ENCODE assay signal across 29 cellular contexts in genomic region chr20:61924211-61924857, GRCh38.
"Had no signal": no experiment of that assay in that cellular context is flagged by ENCODE, and none has a peak within 500 bp of the region (broad histone marks: within the 10 kb centered on the region; RNA-seq: fewer than 3 reads in every experiment).

No MANE protein-coding gene starts in this region.

- ATAC-seq: effector memory CD8-positive, alpha-beta T cell; gastroesophageal sphincter; stimulated activated naive B cell treated with anti-CD40 and anti-IgM and Interleukin-4, amounts not matched to agents 10 μg/mL and 1 μg/mL and 100 μg/mL, for 72 hours had no signal

- H3K9me3 ChIP-seq: gastroesophageal sphincter, ovary, prostate gland, stomach, suprapubic skin had no signal

- H3K36me3 ChIP-seq: brain microvascular endothelial cell, gastroesophageal sphincter, ovary, prostate gland, stomach, suprapubic skin, tibial artery had no signal

- H3K4me1 ChIP-seq: gastroesophageal sphincter, prostate gland, stomach, suprapubic skin, tibial artery had no signal

- DNase-seq: activated CD4-positive, alpha-beta T cell treated with anti-CD3 and anti-CD28 coated beads for 4 hours; activated CD4-positive, alpha-beta T cell treated with anti-CD3 and anti-CD28 coated beads, Interleukin-2, amount 50 U/mL, for 48 hours; activated CD4-positive, CD25-positive, alpha-beta regulatory T cell; activated CD8-positive, alpha-beta memory T cell treated with anti-CD3 and anti-CD28 coated beads for 24 hours; activated effector memory CD4-positive, alpha-beta T cell treated with Interleukin-2 at 50 U/mL for 16 hours; activated naive CD4-positive, alpha-beta T cell treated with anti-CD3 and anti-CD28 coated beads for 36 hours; amniotic stem cell; brain microvascular endothelial cell; cortex of kidney; effector memory CD8-positive, alpha-beta T cell; erythroblast; head of caudate nucleus; hippocampal formation; immature natural killer cell; mammary epithelial cell; naive B cell; nephron progenitor cell; ovary; retina; stimulated activated CD4-positive, alpha-beta T cell treated with anti-CD3 and anti-CD28 coated beads, Interleukin-15, amount 100 ng/mL, for 24 hours; stimulated activated CD4-positive, alpha-beta T cell treated with anti-CD3 and anti-CD28 coated beads, Interleukin-2, amount 100 ng/mL, for 24 hours; stimulated activated naive B cell treated with anti-CD40 and anti-IgM and Interleukin-4, amounts not matched to agents 10 μg/mL and 1 μg/mL and 100 μg/mL, for 72 hours; stomach; T-helper 1 cell had no signal

- H3K27ac ChIP-seq: gastroesophageal sphincter, ovary, prostate gland, stomach, suprapubic skin, tibial artery had no signal

- H3K27me3 ChIP-seq: brain microvascular endothelial cell, ovary had no signal

- H3K4me3 ChIP-seq: gastroesophageal sphincter, ovary, prostate gland, smooth muscle cell, stomach, suprapubic skin, tibial artery had no signal
